In genomic region chr3:27312044-27312668, GRCh38 we compare ENCODE assay signal across 8 cellular contexts. TPM values are rescaled to one million over a fixed set of nuclear protein-coding genes. Genes with fewer than 3 reads are reported as not detected.
A peak's percentile ranks its signal among the peaks of the same experiment; 100 is the strongest.
DNase-seq lines count a peak whose midpoint lies in the region; TF ChIP-seq lines count a peak whose summit lies in the region.

No MANE protein-coding gene starts in this region.

- TF ChIP-seq CTCF in AG04449 (IDR thresholded peaks at IDR 0.05; ENCODE audit: insufficient read depth, low read length, missing control alignments) = peak; percentile 54
- TF ChIP-seq CTCF in GM06990 (IDR thresholded peaks at IDR 0.05; ENCODE audit: insufficient read depth, low read length, poor library complexity, severe bottlenecking) = peak; percentile 63
- peak; percentile 76 for TF ChIP-seq CTCF in epithelial cell of esophagus (IDR thresholded peaks at IDR 0.05; ENCODE audit: insufficient read depth, low read depth, low read length, missing control alignments)

- peak; percentile 46 for DNase-seq in AG04449 (ENCODE audit: low read depth, low spot score)
- DNase-seq in GM06990 (ENCODE audit: extremely low read depth, insufficient read length) = no peak
- peak; percentile 49 for DNase-seq in H7
- peak; percentile 74 to 85 for DNase-seq in Kasumi-1 (lab: John Stamatoyannopoulos, UW)
- peak; percentile 40 for DNase-seq in SHP77 (lab: John Stamatoyannopoulos, UW)
- DNase-seq in epithelial cell of esophagus (ENCODE audit: low read depth) = peak; percentile 79
- peak; percentile 36 for DNase-seq in middle frontal gyrus (ENCODE audit: extremely low spot score, low spot score)
- no peak for DNase-seq in effector CD8-positive, alpha-beta T cell (lab: John Stamatoyannopoulos, UW)

- CTCF ChIA-PET in AG04449 (lab: Yijun Ruan, JAX) = interaction anchor here (0.6 to 4.7 kb wide), 21 partner anchors 9 to 494 kb away, joined by 3 to 36 read pairs (median 3); no protein-coding TSS in a partner anchor

- H3K4me3 ChIP-seq in AG04449 (ENCODE audit: low read depth, low read length) (no peak overlapping the region), GM06990 (replicated peaks; ENCODE audit: low read depth, low read length) (no peak overlapping the region), H7 (ENCODE audit: insufficient read depth, low read depth, low read length) (no peak overlapping the region), epithelial cell of esophagus (ENCODE audit: low read length) (no peak overlapping the region)

- H3K27me3 ChIP-seq in GM06990 (replicated peaks; ENCODE audit: control insufficient read depth, insufficient read depth, low read length) (no peaks in the 10 kb centered on the region), H7 (ENCODE audit: control insufficient read depth, insufficient read depth, low read length) (no peaks in the 10 kb centered on the region)

- H3K36me3 ChIP-seq in GM06990 (ENCODE audit: control insufficient read depth, insufficient read depth, low read length) = no peaks in the 10 kb centered on the region
- H3K36me3 ChIP-seq in H7 (replicated peaks; ENCODE audit: control insufficient read depth, insufficient read depth, low read length) = no peaks in the 10 kb centered on the region

- POLR2A ChIA-PET in AG04449 (lab: Yijun Ruan, JAX) = no interaction called here

RNA-seq across cellular contexts. Expression of gene NEK10, which starts 57.0 kb away (rescaled TPM):
- total RNA-seq in H7 (2014; rRNA removed; shearing (Covaris generic)) = 0.03 and 0.30 TPM in 2 replicates

Comparison
In these comparisons a context has a peak if more than half of its experiments do, and no peak if none do; other contexts are left out.
1. DNase-seq: peak in AG04449 (single experiment), H7 (single experiment), Kasumi-1 (2 of 2), SHP77 (2 of 2), epithelial cell of esophagus (single experiment) and middle frontal gyrus (single experiment); none in GM06990 (single experiment) and effector CD8-positive, alpha-beta T cell (single experiment).
2. Peak in every context shown above with its lines, with median percentiles within 50 percentile points of each other: CTCF ChIP-seq.